In the genomic region with DNA sequence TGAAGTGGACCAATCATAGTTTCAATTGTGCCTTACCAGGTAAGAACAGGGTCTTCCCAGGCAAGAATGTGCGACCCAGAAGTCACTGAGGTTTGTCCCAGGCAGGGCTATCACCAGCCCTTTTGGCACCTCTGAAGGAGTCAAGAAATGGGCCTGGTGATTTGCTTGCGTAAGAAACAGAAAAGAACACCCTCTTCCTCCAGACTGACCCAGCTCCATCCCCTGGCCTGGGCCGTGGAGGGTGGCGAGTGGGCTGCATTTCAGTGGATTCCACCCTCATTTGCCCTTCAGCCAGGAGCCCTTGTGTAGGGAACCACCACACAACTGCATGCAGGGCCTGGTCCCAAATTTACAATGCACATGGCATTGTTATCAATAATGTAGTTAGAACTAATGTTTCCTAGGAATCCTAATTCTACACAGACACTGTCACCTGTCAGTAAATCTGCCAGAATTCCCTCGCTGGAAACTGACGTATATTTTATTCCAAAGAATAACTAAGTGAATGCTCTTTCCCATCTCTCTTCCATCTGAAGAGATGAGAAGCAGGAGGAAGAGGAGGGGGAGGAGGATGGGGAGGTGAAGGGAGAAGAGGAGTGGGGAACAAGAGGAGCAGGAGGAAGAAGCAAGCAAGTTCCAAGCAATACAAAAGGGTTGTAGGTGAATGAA, we compare ENCODE assay signal across 16 cellular contexts. TPM values are rescaled to one million over a fixed set of nuclear protein-coding genes. Genes with fewer than 3 reads are reported as not detected.
DNase-seq lines count a peak whose midpoint lies in the region; ATAC-seq, FAIRE-seq and TF ChIP-seq lines count a peak whose summit lies in the region.
"Had no signal": no experiment of that assay in that cellular context is flagged by ENCODE, and none has a peak within 500 bp of the region (broad histone marks: within the 10 kb centered on the region; RNA-seq: fewer than 3 reads in every experiment).

No MANE protein-coding gene starts in this region.

- H3K23me2 ChIP-seq in H1 (ENCODE audit: low read depth, low read length) = no peaks in the 10 kb centered on the region

- TF ChIP-seq CTCF in OCI-LY3 (IDR thresholded peaks at IDR 0.05; ENCODE audit: low read depth, low read length) (no peak), H1 (IDR thresholded peaks at IDR 0.05; ENCODE audit: control extremely low read depth in 1 of 3, insufficient read depth in 1 of 3, low read depth in 1 of 3, low read length in 3 of 3) (no peak), gastrocnemius medialis (IDR thresholded peaks at IDR 0.05 in 4 of 5, conservative IDR thresholded peaks at IDR 0.05 in 1 of 5) (no peak)

- no peak for TF ChIP-seq EP300 in H1 (IDR thresholded peaks at IDR 0.05; ENCODE audit: borderline replicate concordance in 1 of 2, low read depth in 2 of 2, low read length in 2 of 2)

- peak overlapping the region; percentile 49; the same call in 1 of the 2 replicates for H2BK5ac ChIP-seq in H1 (ENCODE audit: low read depth, low read length)

- H3K27ac Mint-ChIP-seq in CD4-positive, CD25-positive, alpha-beta regulatory T cell = peak overlapping the region in 2 of 3 donors; percentile 51 to 76

- H2BK12ac ChIP-seq in H1 (ENCODE audit: low read depth, low read length) = peak overlapping the region; percentile 72; the same call in 1 of the 2 replicates

- intact Hi-C loops in gastrocnemius medialis (cut with DNase I; ENCODE audit: low total_unique reads) = no loop called here
- intact Hi-C loops in left colon (cut with DNase I, micrococcal nuclease) = no loop called here

- H3K27me3 ChIP-seq in CD4-positive, CD25-positive, alpha-beta regulatory T cell (ENCODE audit: control insufficient read depth, insufficient read depth, low read length) = no peaks in the 10 kb centered on the region
- H3K27me3 ChIP-seq in OCI-LY3 (ENCODE audit: low read depth, low read length) = no peaks in the 10 kb centered on the region
- no peaks in the 10 kb centered on the region for H3K27me3 ChIP-seq in H1 (replicated peaks in 1 of 4; ENCODE audit: control insufficient read depth in 3 of 4, extremely low read depth in 1 of 4, insufficient read depth in 3 of 4, low read length in 3 of 4)
- H3K27me3 ChIP-seq in gastrocnemius medialis = no peaks in the 10 kb centered on the region

- H3K4me1 Mint-ChIP-seq in CD4-positive, CD25-positive, alpha-beta regulatory T cell = peaks cover 25 to 80% (median 65%) of the 10 kb centered on the region in 4 donors

- in situ Hi-C loops in gastrocnemius medialis (cut with MboI; ENCODE audit: low sequenced_read_pairs in 4 of 4) = no loop called here

- H2BK20ac ChIP-seq in H1 (ENCODE audit: low read length) = peak overlapping the region; percentile 82; the same call in 1 of the 2 replicates

- no peak overlapping the region for H3K4me3 Mint-ChIP-seq in CD4-positive, CD25-positive, alpha-beta regulatory T cell

- no peak overlapping the region for H3K23ac ChIP-seq in H1 (ENCODE audit: insufficient read length)

- no peak for DNase-seq in CD4-positive, CD25-positive, alpha-beta regulatory T cell
- DNase-seq in H1 (ENCODE audit: low read depth in 1 of 2, low spot score in 2 of 2) = no peak
- peak; percentile 21 to 45 for DNase-seq in gastrocnemius medialis
- no peak for DNase-seq in epidermal melanocyte (ENCODE audit: insufficient read length, low spot score)
- DNase-seq in activated CD8-positive, alpha-beta memory T cell treated with anti-CD3 and anti-CD28 coated beads, Interleukin-2, amount 50 U/mL, for 4 hours = no peak
- no peak for DNase-seq in left colon
- DNase-seq: Caco-2, NCI-H1092, NCI-H226, NCI-H526 treated with DMSO at 0.1 percent for 48 hours, Right ventricle myocardium superior had no signal

- H2AK5ac ChIP-seq in H1 (ENCODE audit: low read depth, low read length) = 0 out of 2 replicates have a peak overlapping the region, but pooled peaks have one; percentile 28

- no peak overlapping the region for H3K14ac ChIP-seq in H1 (ENCODE audit: insufficient read length)

- no peaks in the 10 kb centered on the region; the same call in 1 of the 2 replicates for H4K20me1 ChIP-seq in OCI-LY3 (ENCODE audit: insufficient read depth, low read length)
- no peaks in the 10 kb centered on the region for H4K20me1 ChIP-seq in H1 (replicated peaks in 1 of 2; ENCODE audit: control insufficient read depth in 1 of 2, insufficient read depth in 2 of 2, low read length in 2 of 2)

- no peaks in the 10 kb centered on the region for H3K27me3 Mint-ChIP-seq in CD4-positive, CD25-positive, alpha-beta regulatory T cell

- POLR2A ChIA-PET in H1 (lab: Charles Lee; ENCODE audit: partially characterized antibody) = no interaction called here

- H3K4me3 ChIP-seq in CD4-positive, CD25-positive, alpha-beta regulatory T cell (ENCODE audit: low read depth, low read length) = no peak overlapping the region
- H3K4me3 ChIP-seq in OCI-LY3 (ENCODE audit: low read length) (peak overlapping the region; percentile 55; the same call in 1 of the 2 replicates), H1 (ENCODE audit: extremely low read depth in 1 of 4, insufficient read depth in 2 of 4, low read depth in 3 of 4, low read length in 4 of 4) (no peak overlapping the region), gastrocnemius medialis (no peak overlapping the region)

- H2AFZ ChIP-seq in OCI-LY3 (ENCODE audit: low read depth, low read length) (no peak overlapping the region), H1 (ENCODE audit: low read length) (no peak overlapping the region)

- no peak overlapping the region for H4K91ac ChIP-seq in H1 (replicated peaks; ENCODE audit: insufficient read length, low read length)

- peaks cover 4% of the 10 kb centered on the region for H3K79me1 ChIP-seq in H1 (ENCODE audit: low read depth, low read length)

- no peaks in the 10 kb centered on the region for H3K36me3 ChIP-seq in CD4-positive, CD25-positive, alpha-beta regulatory T cell (ENCODE audit: control insufficient read depth, insufficient read depth, low read length)
- H3K36me3 ChIP-seq in OCI-LY3 (replicated peaks; ENCODE audit: low read depth, low read length) = no peaks in the 10 kb centered on the region
- no peaks in the 10 kb centered on the region for H3K36me3 ChIP-seq in H1 (ENCODE audit: control insufficient read depth in 2 of 4, insufficient read depth in 4 of 4, low read length in 3 of 4)
- H3K36me3 ChIP-seq in gastrocnemius medialis = no peaks in the 10 kb centered on the region

- peak overlapping the region; percentile 53; the same call in 1 of the 2 replicates for H3K9ac ChIP-seq in OCI-LY3 (ENCODE audit: low read length)
- H3K9ac ChIP-seq in H1 (replicated peaks in 1 of 4; ENCODE audit: extremely low read depth in 1 of 4, low read depth in 3 of 4, low read length in 3 of 4) = no peak overlapping the region

- H3K56ac ChIP-seq in H1 (replicated peaks; ENCODE audit: insufficient read length, low read depth, low read length) = no peak overlapping the region

- CTCF ChIA-PET in H1 (lab: Charles Lee; ENCODE audit: partially characterized antibody) = no interaction called here

- H3K4me2 ChIP-seq in OCI-LY3 (ENCODE audit: low read length) (peak overlapping the region; percentile 84), H1 (ENCODE audit: insufficient read depth in 1 of 2, low read depth in 2 of 2, low read length in 2 of 2) (peak overlapping the region in 1 of 2 experiments; percentile 39; a peak in 2 of 4 replicates)

- ATAC-seq in CD4-positive, CD25-positive, alpha-beta regulatory T cell (ENCODE audit: low read depth in 2 of 2) = no peak
- ATAC-seq in gastrocnemius medialis (peak; percentile 61 to 77), GM18520 (IDR thresholded peaks at IDR 0.05; ENCODE audit: unreplicated experiment) (no peak), left colon (no peak)

- WGBS in H1 (ENCODE audit: extremely low coverage in 1 of 2, insufficient coverage in 1 of 2, insufficient read length in 1 of 2, insufficient replicate concordance in 2 of 2, low coverage in 1 of 2, low lambda C conversion rate in 2 of 2, missing lambda C conversion rate in 1 of 2), 2 experiments = 78% methylated on average over 6 of the region's 6 CpGs; no CpG with 5 or more reads in 1 of the 2 experiments

- H4K8ac ChIP-seq in H1 (ENCODE audit: extremely low read depth, insufficient read depth, low read length) = no peak overlapping the region

- no peak overlapping the region for H3K27ac ChIP-seq in CD4-positive, CD25-positive, alpha-beta regulatory T cell (ENCODE audit: insufficient read depth, low read length, poor library complexity, severe bottlenecking)
- H3K27ac ChIP-seq in OCI-LY3 (ENCODE audit: low read length) (peak overlapping the region; percentile 86), H1 (ENCODE audit: low read depth, low read length) (no peak overlapping the region), gastrocnemius medialis (peak overlapping the region in 1 of 4 donors; percentile 79)
- H3K27ac ChIP-seq: C4-2B had no signal

- H2BK120ac ChIP-seq in H1 (replicated peaks; ENCODE audit: low read depth, low read length) = no peak overlapping the region

- no peaks in the 10 kb centered on the region for H3K36me3 Mint-ChIP-seq in CD4-positive, CD25-positive, alpha-beta regulatory T cell

- peaks cover 84% of the 10 kb centered on the region for H3K79me2 ChIP-seq in OCI-LY3 (ENCODE audit: low read length)
- peaks cover 0 to 41% of the 10 kb centered on the region in 2 experiments; a peak in 2 of 4 replicates for H3K79me2 ChIP-seq in H1 (ENCODE audit: control insufficient read depth in 1 of 2, insufficient read depth in 2 of 2, low read length in 2 of 2)

- peak overlapping the region; percentile 27; the same call in 1 of the 2 replicates for H3K18ac ChIP-seq in H1 (ENCODE audit: extremely low read depth, low read length)

- no peak overlapping the region for H3K4ac ChIP-seq in H1 (replicated peaks; ENCODE audit: insufficient read length, low read depth, low read length)

- H3K9me3 Mint-ChIP-seq in CD4-positive, CD25-positive, alpha-beta regulatory T cell = no peaks in the 10 kb centered on the region

- TF ChIP-seq POLR2A in H1 (IDR thresholded peaks at IDR 0.05; ENCODE audit: control extremely low read depth in 1 of 2, low read depth in 2 of 2, low read length in 2 of 2) (no peak), gastrocnemius medialis (IDR thresholded peaks at IDR 0.05) (no peak)

- H2BK15ac ChIP-seq in H1 (ENCODE audit: low read length) = 0 out of 2 replicates have a peak overlapping the region, but pooled peaks have one; percentile 14

- no peak overlapping the region for H4K5ac ChIP-seq in H1 (ENCODE audit: insufficient read length, low read depth, low read length)

- TF ChIP-seq RAD21 in H1 (IDR thresholded peaks at IDR 0.05 in 1 of 2, conservative IDR thresholded peaks at IDR 0.05 in 1 of 2; ENCODE audit: low read depth in 2 of 2, low read length in 2 of 2) = no peak

- no peak for FAIRE-seq in H1 (lab: Jason Lieb, UNC)
- FAIRE-seq: A204.1, HTR-8/SVneo had no signal

- peaks cover 24% of the 10 kb centered on the region for H3K4me1 ChIP-seq in CD4-positive, CD25-positive, alpha-beta regulatory T cell (ENCODE audit: control insufficient read depth, insufficient read depth, low read length, poor library complexity, severe bottlenecking)
- H3K4me1 ChIP-seq in OCI-LY3 (ENCODE audit: low read length) (peaks cover 56% of the 10 kb centered on the region), H1 (replicated peaks in 1 of 4; ENCODE audit: control insufficient read depth in 3 of 4, insufficient read depth in 4 of 4, low read length in 3 of 4) (peaks cover 12 to 24% (median 19%) of the 10 kb centered on the region in 4 experiments), gastrocnemius medialis (peaks cover 0 to 5% of the 10 kb centered on the region in 2 donors)
- H3K4me1 ChIP-seq: Caco-2 had no signal

- H3K9me3 ChIP-seq in CD4-positive, CD25-positive, alpha-beta regulatory T cell (ENCODE audit: control insufficient read depth in 2 of 2, low read length in 2 of 2) = no peaks in the 10 kb centered on the region
- no peaks in the 10 kb centered on the region for H3K9me3 ChIP-seq in OCI-LY3 (ENCODE audit: insufficient read depth, low read length)
- H3K9me3 ChIP-seq in H1 (ENCODE audit: insufficient read depth in 2 of 2, low read depth in 1 of 2, low read length in 1 of 2) = no peaks in the 10 kb centered on the region
- H3K9me3 ChIP-seq in gastrocnemius medialis = no peaks in the 10 kb centered on the region
- H3K9me3 ChIP-seq: Caco-2 had no signal

RNA-seq across cellular contexts. Expression of a gene that starts 46.6 kb away (rescaled TPM):
- 21.2 TPM for total RNA-seq in CD4-positive, CD25-positive, alpha-beta regulatory T cell
- 10 to 100 TPM; 38.8 to 52.7 (median 43.9) TPM for polyA plus RNA-seq in CD4-positive, CD25-positive, alpha-beta regulatory T cell
- total RNA-seq in H1 (2021; fragmentation: NEBNext Ultra II Directional; extraction: Animal tissue kit (Norgen Biotek cat#: 25700)) = 20.9 and 21.2 TPM in 2 replicates
- 13.1 and 17.6 TPM in 2 replicates for polyA plus RNA-seq in H1 (2011; rRNA removed)
- 17.2 TPM for polyA plus RNA-seq in H1 (2011; cell fraction: cytosol; rRNA removed)
- 10.6 TPM for polyA plus RNA-seq in H1 (2011; cell fraction: nucleus; rRNA removed)
- 13.0 to 16.3 TPM (median 14.4 TPM) in 4 replicates for polyA plus RNA-seq in H1 (2012, experiment 1 of 2)
- 9.0 TPM for polyA plus RNA-seq in H1 (2012, experiment 2 of 2)
- 18.1 TPM for polyA plus RNA-seq in H1 (2013, experiment 1 of 2)
- polyA plus RNA-seq in H1 (2013, experiment 2 of 2) = 24.4 TPM
- 21.1 and 28.0 TPM in 2 replicates for polyA minus RNA-seq in H1 (2011; rRNA and poly(A)+ RNA removed)
- 12.2 TPM for polyA minus RNA-seq in H1 (2011; cell fraction: cytosol; rRNA and poly(A)+ RNA removed)
- 16.1 TPM for polyA minus RNA-seq in H1 (2011; cell fraction: nucleus; rRNA and poly(A)+ RNA removed)
- 10 to 100 TPM in 1 of 4 donors, under 1 TPM in 3; 0.55 to 18.7 (median 0.79) TPM for total RNA-seq in gastrocnemius medialis
- 1 to 10 TPM; 2.8 to 6.9 TPM for total RNA-seq in left colon

Comparison
In these comparisons a context has a peak if more than half of its experiments do, and no peak if none do; other contexts are left out.
1. ATAC-seq: peak in gastrocnemius medialis (2 of 2); none in CD4-positive, CD25-positive, alpha-beta regulatory T cell (0 of 2), GM18520 (single experiment) and left colon (single experiment).
2. DNase-seq: peak in gastrocnemius medialis (2 of 2); none in CD4-positive, CD25-positive, alpha-beta regulatory T cell (0 of 3), H1 (0 of 2), epidermal melanocyte (single experiment), activated CD8-positive, alpha-beta memory T cell treated with anti-CD3 and anti-CD28 coated beads, Interleukin-2, amount 50 U/mL, for 4 hours (single experiment) and left colon (0 of 2).